ENCODE assay signal across 31 cellular contexts in genomic region chr3:129574206-129574605, GRCh38. TPM values are rescaled to one million over a fixed set of nuclear protein-coding genes. Genes with fewer than 3 reads are reported as not detected.
"Had no signal": no experiment of that assay in that cellular context is flagged by ENCODE, and none has a peak within 500 bp of the region (broad histone marks: within the 10 kb centered on the region; RNA-seq: fewer than 3 reads in every experiment).

No MANE protein-coding gene starts in this region.

- H3K27me3 ChIP-seq: breast epithelium, colonic mucosa, heart left ventricle, neural progenitor cell, ovary, stomach, suprapubic skin, tibial nerve had no signal

- ATAC-seq: heart left ventricle, left cardiac atrium, right cardiac atrium, WTC11 had no signal

- H3K4me3 ChIP-seq: breast epithelium, colonic mucosa, heart left ventricle, neural progenitor cell, ovary, stomach, suprapubic skin, tibial nerve had no signal

- DNase-seq: activated CD4-positive, alpha-beta T cell treated with anti-CD3 and anti-CD28 coated beads, Interleukin-2, amount 50 U/mL, for 4 hours; activated CD8-positive, alpha-beta memory T cell treated with anti-CD3 and anti-CD28 coated beads for 24 hours; activated CD8-positive, alpha-beta memory T cell treated with anti-CD3 and anti-CD28 coated beads, Interleukin-2, amount 50 U/mL, for 4 hours; activated naive CD4-positive, alpha-beta T cell; activated naive CD8-positive, alpha-beta T cell treated with anti-CD3 and anti-CD28 coated beads for 36 hours; activated T-cell treated with anti-CD3 and anti-CD28 coated beads, Interleukin-2, amount 50 U/mL, for 24 hours; colonic mucosa; endodermal cell; islet precursor cell; left cardiac atrium; ovary; right cardiac atrium; stimulated activated CD4-positive, alpha-beta T cell treated with anti-CD3 and anti-CD28 coated beads, Interleukin-1b, Interleukin-23, amount 100 ng/mL, for 48 hours; stomach; T1000 had no signal

- H3K27ac ChIP-seq: colonic mucosa, heart left ventricle, neural progenitor cell, ovary, suprapubic skin had no signal

- H3K36me3 Mint-ChIP-seq: activated naive CD8-positive, alpha-beta T cell treated with anti-CD3 and anti-CD28 coated beads for 36 hours; neural progenitor cell had no signal

- H2AFZ ChIP-seq: neural progenitor cell had no signal

- H3K27me3 Mint-ChIP-seq: activated naive CD8-positive, alpha-beta T cell treated with anti-CD3 and anti-CD28 coated beads for 36 hours; activated T-cell treated with anti-CD3 and anti-CD28 coated beads, Interleukin-2, amount 50 U/mL, for 24 hours had no signal

- H3K27ac Mint-ChIP-seq: activated naive CD8-positive, alpha-beta T cell treated with anti-CD3 and anti-CD28 coated beads for 36 hours; activated T-cell treated with anti-CD3 and anti-CD28 coated beads, Interleukin-2, amount 50 U/mL, for 24 hours; activated T-helper 2 cell treated with anti-CD3 and anti-CD28 coated beads, Interferon-gamma antibody, Interleukin-2, Interleukin-4, amounts not matched to agents 10 μg/mL and 5 μg/mL and 100 μg/mL, durations not matched to agents 14 hours and 24 hours and 36 hours; endodermal cell; neural progenitor cell; WTC11 had no signal

- H3K9me3 ChIP-seq: breast epithelium, colonic mucosa, heart left ventricle, ovary, stomach, suprapubic skin, tibial nerve had no signal

- H3K4me3 Mint-ChIP-seq: activated naive CD8-positive, alpha-beta T cell treated with anti-CD3 and anti-CD28 coated beads for 36 hours; activated T-cell treated with anti-CD3 and anti-CD28 coated beads, Interleukin-2, amount 50 U/mL, for 24 hours; endodermal cell; neural progenitor cell; WTC11 had no signal

- H3K9me3 Mint-ChIP-seq: activated naive CD8-positive, alpha-beta T cell treated with anti-CD3 and anti-CD28 coated beads for 36 hours; activated T-cell treated with anti-CD3 and anti-CD28 coated beads, Interleukin-2, amount 50 U/mL, for 24 hours; activated T-helper 2 cell treated with anti-CD3 and anti-CD28 coated beads, Interferon-gamma antibody, Interleukin-2, Interleukin-4, amounts not matched to agents 10 μg/mL and 5 μg/mL and 100 μg/mL, durations not matched to agents 14 hours and 24 hours and 36 hours; endodermal cell; neural progenitor cell; WTC11 had no signal

- H3K9ac ChIP-seq: neural progenitor cell had no signal

- H3K36me3 ChIP-seq: breast epithelium, colonic mucosa, neural progenitor cell, ovary had no signal

- H3K4me2 ChIP-seq: neural progenitor cell had no signal

RNA-seq across cellular contexts. Expression of gene H1-8, which starts 31.2 kb away (rescaled TPM):
- total RNA-seq: activated naive CD8-positive, alpha-beta T cell treated with anti-CD3 and anti-CD28 coated beads for 36 hours; activated T-helper 2 cell treated with anti-CD3 and anti-CD28 coated beads, Interferon-gamma antibody, Interleukin-2, Interleukin-4, amounts not matched to agents 10 μg/mL and 5 μg/mL and 100 μg/mL, durations not matched to agents 14 hours and 24 hours and 36 hours; astrocyte; breast epithelium; colonic mucosa; endodermal cell; epithelial cell of proximal tubule; fibroblast of villous mesenchyme; heart left ventricle; left cardiac atrium; liver; myocyte; ovary; pulmonary artery endothelial cell; right cardiac atrium; skeletal muscle tissue; stomach; suprapubic skin; T-helper 1 cell treated with Interleukin-12 subunit alpha and Interleukin-12 subunit beta and Interleukin-4 antibody, amounts not matched to agents 30 ng/mL and 1 ng/mL, for 36 hours; tibial nerve; urinary bladder; WTC11 had no signal
- polyA plus RNA-seq: heart left ventricle, liver, right cardiac atrium, stomach, urinary bladder had no signal

RNA-seq across cellular contexts. Expression of gene RHO, which starts 45.8 kb away (rescaled TPM):
- total RNA-seq: activated naive CD8-positive, alpha-beta T cell treated with anti-CD3 and anti-CD28 coated beads for 36 hours; activated T-helper 2 cell treated with anti-CD3 and anti-CD28 coated beads, Interferon-gamma antibody, Interleukin-2, Interleukin-4, amounts not matched to agents 10 μg/mL and 5 μg/mL and 100 μg/mL, durations not matched to agents 14 hours and 24 hours and 36 hours; astrocyte; colonic mucosa; epithelial cell of proximal tubule; fibroblast of villous mesenchyme; heart left ventricle; left cardiac atrium; liver; myocyte; pulmonary artery endothelial cell; right cardiac atrium; skeletal muscle tissue; stomach; suprapubic skin; T-helper 1 cell treated with Interleukin-12 subunit alpha and Interleukin-12 subunit beta and Interleukin-4 antibody, amounts not matched to agents 30 ng/mL and 1 ng/mL, for 36 hours; tibial nerve; urinary bladder; WTC11 had no signal
- polyA plus RNA-seq: liver, ovary, right cardiac atrium, stomach, urinary bladder had no signal
